8 cellular contexts compared by ENCODE assay signal in the genomic region with DNA sequence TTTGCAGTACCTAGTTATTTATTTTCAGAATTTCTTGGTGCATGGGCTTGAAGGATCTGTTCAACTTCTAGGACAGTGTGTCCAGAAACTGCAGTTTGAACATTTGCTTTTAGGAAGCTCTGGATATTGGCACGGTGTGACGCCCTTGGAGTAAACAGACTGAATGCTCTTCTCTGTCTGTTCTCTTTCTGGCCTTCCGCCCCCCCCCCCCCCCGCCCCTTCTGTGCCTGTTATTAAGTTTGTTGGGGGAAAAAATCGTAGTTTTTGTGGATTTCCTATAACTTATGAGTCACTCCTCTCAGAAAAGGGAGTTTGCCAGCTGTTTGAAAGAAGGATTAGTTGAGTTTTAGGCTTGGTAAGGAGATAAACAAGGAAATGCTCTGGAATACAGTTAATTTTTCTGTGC. TPM values are rescaled to one million over a fixed set of nuclear protein-coding genes. Genes with fewer than 3 reads are reported as not detected.
DNase-seq lines count a peak whose midpoint lies in the region; ATAC-seq and TF ChIP-seq lines count a peak whose summit lies in the region.

No MANE protein-coding gene starts in this region.

- H3K9me3 ChIP-seq in transverse colon, result no peaks in the 10 kb centered on the region

- DNase-seq in AG09319 (ENCODE audit: extremely low read depth, low read depth) (peak; percentile 24), GM13976 (ENCODE audit: low spot score) (peak; percentile 53), RPMI8226 (peak; percentile 49), medulla oblongata (ENCODE audit: extremely low spot score) (peak; percentile 74), transverse colon (no peak), posterior vena cava (ENCODE audit: low spot score) (no peak), NCI-H2196 treated with DMSO at 0.1 percent for 48 hours (lab: John Stamatoyannopoulos, UW; ENCODE audit: unreplicated experiment) (no peak)
- no peak for DNase-seq in effector memory CD8-positive, alpha-beta T cell

- no peak for ATAC-seq in effector memory CD8-positive, alpha-beta T cell (replicated peaks)

- no peak for TF ChIP-seq EP300 in transverse colon (IDR thresholded peaks at IDR 0.05; ENCODE audit: low read depth)

- intact Hi-C loops in transverse colon (cut with DNase I; ENCODE audit: low total_unique reads) (no loop called here), posterior vena cava (cut with DNase I) (no loop called here)

- H3K4me3 Mint-ChIP-seq in effector memory CD8-positive, alpha-beta T cell, result peak overlapping the region; percentile 40 to 79

- H3K36me3 ChIP-seq in transverse colon, result no peaks in the 10 kb centered on the region

- 0 to 2% methylated on average over 1 to 5 of the region's 5 CpGs for WGBS in transverse colon (ENCODE audit: low coverage in 1 of 2), 2 donors

- H3K4me3 ChIP-seq in transverse colon, result peak overlapping the region; percentile 75 to 92 (median 79)

- H3K27me3 Mint-ChIP-seq in effector memory CD8-positive, alpha-beta T cell, result peaks cover 14 to 20% of the 10 kb centered on the region in 2 donors

- TF ChIP-seq CTCF in AG09319 (IDR thresholded peaks at IDR 0.05; ENCODE audit: low read depth, low read length), result no peak
- no peak for TF ChIP-seq CTCF in GM13976 (IDR thresholded peaks at IDR 0.05; ENCODE audit: borderline replicate concordance, control extremely low read depth, extremely low read depth, insufficient read depth, missing control alignments)
- no peak for TF ChIP-seq CTCF in transverse colon (IDR thresholded peaks at IDR 0.05)

- no peaks in the 10 kb centered on the region for H3K9me3 Mint-ChIP-seq in effector memory CD8-positive, alpha-beta T cell

- peaks cover 17 to 54% (median 43%) of the 10 kb centered on the region in 4 donors for H3K4me1 ChIP-seq in transverse colon

- in situ Hi-C loops in GM13976 (cut with MboI; ENCODE audit: low sequenced_read_pairs, unreplicated experiment) (no loop called here), transverse colon (cut with MboI; ENCODE audit: low pct_ligation_motif_present in 1 of 4, low pct_unique_long_range_greater_than_20kb in 1 of 4, low sequenced_read_pairs in 3 of 4) (no loop called here)

- H3K27ac ChIP-seq in transverse colon, result peak overlapping the region; percentile 94 to 98 (median 96)

- H3K27ac Mint-ChIP-seq in effector memory CD8-positive, alpha-beta T cell, result no peak overlapping the region

- H3K27me3 ChIP-seq in transverse colon, result no peaks in the 10 kb centered on the region

- no peaks in the 10 kb centered on the region for H3K36me3 Mint-ChIP-seq in effector memory CD8-positive, alpha-beta T cell (ENCODE audit: insufficient read depth)

- TF ChIP-seq POLR2A in transverse colon (IDR thresholded peaks at IDR 0.05), result no peak

- peaks cover 0 to 3% of the 10 kb centered on the region in 2 donors for H3K4me1 Mint-ChIP-seq in effector memory CD8-positive, alpha-beta T cell (ENCODE audit: low read depth in 2 of 2)

RNA-seq across cellular contexts. Expression of a gene that starts 1.2 kb away (rescaled TPM):
- total RNA-seq in transverse colon (10 to 100 TPM; 33.4 to 80.4 (median 59.1) TPM), posterior vena cava (10 to 100 TPM; 40.2 to 43.8 TPM)

Comparison
In these comparisons a context has a peak if more than half of its experiments do, and no peak if none do; other contexts are left out.
1. DNase-seq: peak in AG09319 (single experiment), GM13976 (single experiment), RPMI8226 (single experiment) and medulla oblongata (single experiment); none in effector memory CD8-positive, alpha-beta T cell (0 of 3), transverse colon (single experiment), posterior vena cava (single experiment) and NCI-H2196 treated with DMSO at 0.1 percent for 48 hours (single experiment).